25 cellular contexts compared by ENCODE assay signal in the genomic region with DNA sequence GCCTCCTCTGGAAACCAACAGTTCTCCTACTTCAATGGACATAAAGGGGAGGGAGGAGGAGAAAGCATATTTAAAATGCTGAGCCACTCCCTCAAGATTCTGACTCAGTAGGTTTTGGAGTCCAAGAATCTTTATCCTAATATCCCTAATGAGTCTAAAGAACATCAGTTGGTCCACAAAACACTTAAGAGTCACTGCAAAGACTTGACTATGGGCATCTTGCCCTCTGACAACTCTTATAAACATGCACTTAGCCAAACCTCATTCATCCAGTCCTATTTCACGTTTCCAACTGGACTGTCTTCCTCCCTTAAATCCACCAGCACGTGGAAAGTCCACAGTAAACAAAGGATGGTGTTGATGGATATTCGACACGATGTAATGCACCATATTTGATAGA.
"Had no signal": no experiment of that assay in that cellular context is flagged by ENCODE, and none has a peak within 500 bp of the region (broad histone marks: within the 10 kb centered on the region; RNA-seq: fewer than 3 reads in every experiment).

No MANE protein-coding gene starts in this region.

- H3K4me3 Mint-ChIP-seq: dendritic cell treated with granulocyte-macrophage colony-stimulating factor and Interleukin-4, amounts not matched to agents 40 ng/mL and 50 ng/mL, for 4 days; effector memory CD8-positive, alpha-beta T cell; memory B cell; mesothelial cell of epicardium; natural killer cell treated with Interleukin-12 subunit alpha and Interleukin-12 subunit beta and Interleukin-15 and Interleukin-18, amount 100 ng/mL, for 72 hours; stimulated activated effector memory CD8-positive, alpha-beta T cell treated with anti-CD3 and anti-CD28 coated beads, Interleukin-12 subunit alpha, Interleukin-12 subunit beta, amount 100 ng/mL, for 72 hours; stimulated activated naive CD8-positive, alpha-beta T cell treated with anti-CD3 and anti-CD28 coated beads, Interleukin-15, Interleukin-2, amounts not matched to agents 100 ng/mL and 50 ng/mL, for 24 hours had no signal

- FAIRE-seq: kidney had no signal

- H3K9me3 Mint-ChIP-seq: dendritic cell treated with granulocyte-macrophage colony-stimulating factor and Interleukin-4, amounts not matched to agents 40 ng/mL and 50 ng/mL, for 4 days; effector memory CD8-positive, alpha-beta T cell; natural killer cell treated with Interleukin-12 subunit alpha and Interleukin-12 subunit beta and Interleukin-15 and Interleukin-18, amount 100 ng/mL, for 72 hours; stimulated activated naive CD8-positive, alpha-beta T cell treated with anti-CD3 and anti-CD28 coated beads, Interleukin-15, Interleukin-2, amounts not matched to agents 100 ng/mL and 50 ng/mL, for 24 hours had no signal

- H3K4me3 ChIP-seq: esophagus squamous epithelium, hepatocyte, left ventricle myocardium inferior, lower lobe of right lung, prostate gland, right lobe of liver, testis, tibial nerve, upper lobe of right lung, vagina had no signal

- ATAC-seq: effector memory CD8-positive, alpha-beta T cell; left cardiac atrium; lower lobe of right lung; natural killer cell treated with Interleukin-12 subunit alpha and Interleukin-12 subunit beta and Interleukin-15 and Interleukin-18, amount 100 ng/mL, for 72 hours; right lobe of liver; stimulated activated effector memory CD8-positive, alpha-beta T cell treated with anti-CD3 and anti-CD28 coated beads, Interleukin-12 subunit alpha, Interleukin-12 subunit beta, amount 100 ng/mL, for 72 hours; upper lobe of right lung had no signal

- H3K27ac Mint-ChIP-seq: dendritic cell treated with granulocyte-macrophage colony-stimulating factor and Interleukin-4, amounts not matched to agents 40 ng/mL and 50 ng/mL, for 4 days; effector memory CD8-positive, alpha-beta T cell; memory B cell; mesothelial cell of epicardium; natural killer cell treated with Interleukin-12 subunit alpha and Interleukin-12 subunit beta and Interleukin-15 and Interleukin-18, amount 100 ng/mL, for 72 hours; stimulated activated effector memory CD8-positive, alpha-beta T cell treated with anti-CD3 and anti-CD28 coated beads, Interleukin-12 subunit alpha, Interleukin-12 subunit beta, amount 100 ng/mL, for 72 hours; stimulated activated naive CD8-positive, alpha-beta T cell treated with anti-CD3 and anti-CD28 coated beads, Interleukin-15, Interleukin-2, amounts not matched to agents 100 ng/mL and 50 ng/mL, for 24 hours had no signal

- H3K27me3 Mint-ChIP-seq: dendritic cell treated with granulocyte-macrophage colony-stimulating factor and Interleukin-4, amounts not matched to agents 40 ng/mL and 50 ng/mL, for 4 days had no signal

- H3K36me3 Mint-ChIP-seq: memory B cell; mesothelial cell of epicardium; stimulated activated effector memory CD8-positive, alpha-beta T cell treated with anti-CD3 and anti-CD28 coated beads, Interleukin-12 subunit alpha, Interleukin-12 subunit beta, amount 100 ng/mL, for 72 hours had no signal

- H3K4me1 Mint-ChIP-seq: memory B cell; mesothelial cell of epicardium; stimulated activated effector memory CD8-positive, alpha-beta T cell treated with anti-CD3 and anti-CD28 coated beads, Interleukin-12 subunit alpha, Interleukin-12 subunit beta, amount 100 ng/mL, for 72 hours had no signal

- DNase-seq: effector memory CD8-positive, alpha-beta T cell; esophagus squamous epithelium; foreskin melanocyte; head of caudate nucleus; kidney; left cardiac atrium; left ventricle myocardium inferior; lower lobe of right lung; occipital lobe; retina; right lobe of liver; stimulated activated CD4-positive, alpha-beta T cell treated with anti-CD3 and anti-CD28 coated beads, Interleukin-4, amount 100 ng/mL, for 1 hour; stimulated activated CD8-positive, alpha-beta memory T cell treated with anti-CD3 and anti-CD28 coated beads, Interleukin-4, amount 100 ng/mL, for 48 hours; testis; upper lobe of right lung had no signal
